Comparison of ENCODE assay signal across 1 cellular context in the genomic region with DNA sequence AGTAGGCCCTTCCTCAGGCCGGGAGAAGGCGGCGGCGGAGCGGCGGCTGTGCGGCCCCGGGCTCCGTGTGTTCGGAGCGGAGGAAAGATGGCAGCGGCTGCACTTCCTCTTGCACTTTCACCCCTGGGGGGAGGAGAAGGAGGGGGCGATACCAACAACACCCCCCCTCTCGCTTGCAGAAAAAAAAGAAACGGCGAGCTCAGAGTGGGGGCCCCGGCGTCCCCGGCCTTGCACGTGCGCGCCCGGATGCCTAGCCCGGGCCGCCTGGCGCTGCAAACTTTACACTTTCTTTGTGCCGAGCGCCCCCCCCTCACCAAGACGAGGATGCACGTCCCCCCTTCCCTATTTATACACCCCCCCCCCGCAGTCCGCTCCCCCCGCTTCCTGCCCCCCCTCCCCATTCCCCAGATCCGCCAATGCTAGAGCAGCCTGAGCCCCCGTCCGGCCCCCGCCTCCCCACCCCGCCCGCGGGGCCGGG.
TF ChIP-seq lines count a peak whose summit lies in the region.

A gene with protein sequence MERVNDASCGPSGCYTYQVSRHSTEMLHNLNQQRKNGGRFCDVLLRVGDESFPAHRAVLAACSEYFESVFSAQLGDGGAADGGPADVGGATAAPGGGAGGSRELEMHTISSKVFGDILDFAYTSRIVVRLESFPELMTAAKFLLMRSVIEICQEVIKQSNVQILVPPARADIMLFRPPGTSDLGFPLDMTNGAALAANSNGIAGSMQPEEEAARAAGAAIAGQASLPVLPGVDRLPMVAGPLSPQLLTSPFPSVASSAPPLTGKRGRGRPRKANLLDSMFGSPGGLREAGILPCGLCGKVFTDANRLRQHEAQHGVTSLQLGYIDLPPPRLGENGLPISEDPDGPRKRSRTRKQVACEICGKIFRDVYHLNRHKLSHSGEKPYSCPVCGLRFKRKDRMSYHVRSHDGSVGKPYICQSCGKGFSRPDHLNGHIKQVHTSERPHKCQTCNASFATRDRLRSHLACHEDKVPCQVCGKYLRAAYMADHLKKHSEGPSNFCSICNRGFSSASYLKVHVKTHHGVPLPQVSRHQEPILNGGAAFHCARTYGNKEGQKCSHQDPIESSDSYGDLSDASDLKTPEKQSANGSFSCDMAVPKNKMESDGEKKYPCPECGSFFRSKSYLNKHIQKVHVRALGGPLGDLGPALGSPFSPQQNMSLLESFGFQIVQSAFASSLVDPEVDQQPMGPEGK (minus strand): TSS at position 92 of the 478 bp plus-strand sequence. CDS start 744 bp downstream, outside the sequence.

TF ChIP-seq in HCT116, 20 proteins besides CTCF, POLR2A, EP300 and RAD21 (continued from another document):
- TF ChIP-seq, protein P1, sequence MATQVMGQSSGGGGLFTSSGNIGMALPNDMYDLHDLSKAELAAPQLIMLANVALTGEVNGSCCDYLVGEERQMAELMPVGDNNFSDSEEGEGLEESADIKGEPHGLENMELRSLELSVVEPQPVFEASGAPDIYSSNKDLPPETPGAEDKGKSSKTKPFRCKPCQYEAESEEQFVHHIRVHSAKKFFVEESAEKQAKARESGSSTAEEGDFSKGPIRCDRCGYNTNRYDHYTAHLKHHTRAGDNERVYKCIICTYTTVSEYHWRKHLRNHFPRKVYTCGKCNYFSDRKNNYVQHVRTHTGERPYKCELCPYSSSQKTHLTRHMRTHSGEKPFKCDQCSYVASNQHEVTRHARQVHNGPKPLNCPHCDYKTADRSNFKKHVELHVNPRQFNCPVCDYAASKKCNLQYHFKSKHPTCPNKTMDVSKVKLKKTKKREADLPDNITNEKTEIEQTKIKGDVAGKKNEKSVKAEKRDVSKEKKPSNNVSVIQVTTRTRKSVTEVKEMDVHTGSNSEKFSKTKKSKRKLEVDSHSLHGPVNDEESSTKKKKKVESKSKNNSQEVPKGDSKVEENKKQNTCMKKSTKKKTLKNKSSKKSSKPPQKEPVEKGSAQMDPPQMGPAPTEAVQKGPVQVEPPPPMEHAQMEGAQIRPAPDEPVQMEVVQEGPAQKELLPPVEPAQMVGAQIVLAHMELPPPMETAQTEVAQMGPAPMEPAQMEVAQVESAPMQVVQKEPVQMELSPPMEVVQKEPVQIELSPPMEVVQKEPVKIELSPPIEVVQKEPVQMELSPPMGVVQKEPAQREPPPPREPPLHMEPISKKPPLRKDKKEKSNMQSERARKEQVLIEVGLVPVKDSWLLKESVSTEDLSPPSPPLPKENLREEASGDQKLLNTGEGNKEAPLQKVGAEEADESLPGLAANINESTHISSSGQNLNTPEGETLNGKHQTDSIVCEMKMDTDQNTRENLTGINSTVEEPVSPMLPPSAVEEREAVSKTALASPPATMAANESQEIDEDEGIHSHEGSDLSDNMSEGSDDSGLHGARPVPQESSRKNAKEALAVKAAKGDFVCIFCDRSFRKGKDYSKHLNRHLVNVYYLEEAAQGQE (IDR thresholded peaks at IDR 0.05; ENCODE audit: low read depth) = no peak
- no peak for TF ChIP-seq FOSL1 (IDR thresholded peaks at IDR 0.05; ENCODE audit: low read depth)
